In genomic region chr12:46217686-46218508, GRCh38 we compare ENCODE assay signal across 1 cellular context.
TF ChIP-seq lines count a peak whose summit lies in the region.

No MANE protein-coding gene starts in this region.

TF ChIP-seq in GM12878, 131 proteins besides CTCF, POLR2A, EP300 and RAD21 (continued from another document and continues in another):
- TF ChIP-seq FOXK2 (IDR thresholded peaks at IDR 0.05) = no peak
- TF ChIP-seq ATF2 (IDR thresholded peaks at IDR 0.05; ENCODE audit: low read length) = peak; percentile 95
- no peak for TF ChIP-seq E2F8 (IDR thresholded peaks at IDR 0.05; ENCODE audit: low read depth, partially characterized antibody)
- peak; percentile 46 to 51; a peak in 2 of 4 replicates for TF ChIP-seq BHLHE40 (IDR thresholded peaks at IDR 0.05; ENCODE audit: borderline replicate concordance in 1 of 2, low read depth in 2 of 2, low read length in 1 of 2)
- no peak for TF ChIP-seq BCLAF1 (IDR thresholded peaks at IDR 0.05)
- peak; percentile 92; the same call in 1 of the 2 replicates for TF ChIP-seq FOXM1 (IDR thresholded peaks at IDR 0.05; ENCODE audit: low read depth, low read length)
- TF ChIP-seq MXI1 (IDR thresholded peaks at IDR 0.05; ENCODE audit: low read depth, low read length) = 0 out of 2 replicates have a peak, but pooled peaks have one; percentile 28
- 0 out of 2 replicates have a peak, but pooled peaks have one; percentile 39 for TF ChIP-seq CREB1 (IDR thresholded peaks at IDR 0.05; ENCODE audit: low read depth)
- no peak for TF ChIP-seq HDAC2 (IDR thresholded peaks at IDR 0.05)
- no peak; the same call in 1 of the 2 replicates for TF ChIP-seq CHD4 (IDR thresholded peaks at IDR 0.05)
- TF ChIP-seq PML (IDR thresholded peaks at IDR 0.05; ENCODE audit: low read length) = 0 out of 2 replicates have a peak, but pooled peaks have one; percentile 58
- no peak for TF ChIP-seq PAX8 (IDR thresholded peaks at IDR 0.05)
- no peak for TF ChIP-seq SUPT20H (IDR thresholded peaks at IDR 0.05; ENCODE audit: borderline replicate concordance, control insufficient read depth, low read depth, low read length)
- no peak; the same call in none of the 2 replicates for TF ChIP-seq JUNB (IDR thresholded peaks at IDR 0.05)
- TF ChIP-seq SUZ12 (IDR thresholded peaks at IDR 0.05; ENCODE audit: unreplicated experiment) = no peak
- TF ChIP-seq FOS (IDR thresholded peaks at IDR 0.05; ENCODE audit: borderline replicate concordance, extremely low read depth, insufficient read length) = no peak
- peak; percentile 73 for TF ChIP-seq BCL3 (IDR thresholded peaks at IDR 0.05; ENCODE audit: borderline replicate concordance, insufficient read depth, low read depth, low read length, poor library complexity, severe bottlenecking)
- TF ChIP-seq EZH2 (IDR thresholded peaks at IDR 0.05; ENCODE audit: borderline replicate concordance, control insufficient read depth, low read depth, low read length) = peak; percentile 99; the same call in 1 of the 2 replicates
- TF ChIP-seq PBX3 (IDR thresholded peaks at IDR 0.05; ENCODE audit: insufficient replicate concordance, low read depth, low read length) = peak; percentile 67
- TF ChIP-seq CBX5 (IDR thresholded peaks at IDR 0.05; ENCODE audit: low read depth) = peak; percentile 70; the same call in 1 of the 2 replicates
- no peak for TF ChIP-seq TCF3 (IDR thresholded peaks at IDR 0.05; ENCODE audit: borderline replicate concordance, insufficient read depth, low read depth, low read length)
- 0 out of 4 replicates have a peak, but pooled peaks of 1 of the 2 experiments have one; percentile 39 for TF ChIP-seq SRF (IDR thresholded peaks at IDR 0.05; ENCODE audit: low read depth in 2 of 2, low read length in 2 of 2)
- TF ChIP-seq RB1 (IDR thresholded peaks at IDR 0.05; ENCODE audit: borderline replicate concordance) = no peak
- TF ChIP-seq MYC (IDR thresholded peaks at IDR 0.05; ENCODE audit: insufficient read depth, insufficient read length, insufficient replicate concordance, low read length, severe bottlenecking) = no peak
- no peak for TF ChIP-seq TARDBP (IDR thresholded peaks at IDR 0.05; ENCODE audit: borderline replicate concordance)
- no peak; the same call in 1 of the 2 replicates for TF ChIP-seq ELK1 (IDR thresholded peaks at IDR 0.05; ENCODE audit: low read depth, low read length)
- no peak for TF ChIP-seq SREBF1 (IDR thresholded peaks at IDR 0.05; ENCODE audit: low read length)
- TF ChIP-seq ZBTB4 (CRISPR knock-in tag; IDR thresholded peaks at IDR 0.05) = no peak
- no peak for TF ChIP-seq SREBF2 (IDR thresholded peaks at IDR 0.05; ENCODE audit: low read length)
- no peak for TF ChIP-seq SIN3A (IDR thresholded peaks at IDR 0.05; ENCODE audit: low read depth, low read length)
- no peak for TF ChIP-seq CEBPZ (IDR thresholded peaks at IDR 0.05; ENCODE audit: low read depth, low read length)
- no peak for TF ChIP-seq HDGF (IDR thresholded peaks at IDR 0.05)
- TF ChIP-seq MEF2A (IDR thresholded peaks at IDR 0.05; ENCODE audit: insufficient read depth, low read depth, low read length) = peak; percentile 96
- TF ChIP-seq MYB (IDR thresholded peaks at IDR 0.05; ENCODE audit: borderline replicate concordance, low read depth, low read length) = no peak
- TF ChIP-seq NBN (IDR thresholded peaks at IDR 0.05) = peak; percentile 72
- TF ChIP-seq CBFB (IDR thresholded peaks at IDR 0.05; ENCODE audit: low read depth) = peak; percentile 99
- TF ChIP-seq NR2F1 (conservative IDR thresholded peaks at IDR 0.05) = no peak
- no peak for TF ChIP-seq EGR1 (IDR thresholded peaks at IDR 0.05; ENCODE audit: borderline replicate concordance in 1 of 2, low read depth in 2 of 2, low read length in 2 of 2)
- TF ChIP-seq ZNF622 (IDR thresholded peaks at IDR 0.05) = no peak
- no peak for TF ChIP-seq STAT1 (conservative IDR thresholded peaks at IDR 0.05)
- peak; percentile 87 for TF ChIP-seq SKIL (IDR thresholded peaks at IDR 0.05; ENCODE audit: low read depth, poor library complexity, severe bottlenecking)
- no peak for TF ChIP-seq KAT2A (conservative IDR thresholded peaks at IDR 0.05; ENCODE audit: control insufficient read depth, low read depth, low read length)
- peak; percentile 67 for TF ChIP-seq TBL1XR1 (IDR thresholded peaks at IDR 0.05; ENCODE audit: low read depth, low read length)
